In the genomic region with DNA sequence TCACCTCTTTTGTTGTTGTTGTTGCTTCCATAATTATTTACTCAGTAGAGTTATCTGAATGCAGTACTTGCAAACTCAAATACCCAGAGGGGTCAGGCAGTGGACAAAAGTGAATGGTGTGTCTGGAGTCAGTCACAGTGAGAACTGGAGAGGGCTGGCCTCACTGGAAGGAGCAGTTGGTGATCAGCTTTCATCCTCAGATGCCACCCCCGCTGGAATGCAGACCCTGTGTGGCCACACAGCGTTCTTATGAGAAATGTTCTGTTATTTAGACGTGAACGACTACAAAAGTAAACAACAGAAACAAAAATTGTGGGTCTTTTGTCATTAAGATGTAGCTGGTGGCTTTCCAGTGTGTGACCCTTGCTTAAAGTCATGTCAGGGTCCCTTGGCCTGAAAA, we compare ENCODE assay signal across 24 cellular contexts. TPM values are rescaled to one million over a fixed set of nuclear protein-coding genes. Genes with fewer than 3 reads are reported as not detected.
"Had no signal": no experiment of that assay in that cellular context is flagged by ENCODE, and none has a peak within 500 bp of the region (broad histone marks: within the 10 kb centered on the region; RNA-seq: fewer than 3 reads in every experiment).

No MANE protein-coding gene starts in this region.

- DNase-seq: cortex of kidney; head of caudate nucleus; kidney; naive B cell; nucleus accumbens; posterior cingulate gyrus; psoas muscle; right cardiac atrium; spleen; stimulated activated CD4-positive, alpha-beta T cell treated with anti-CD3 and anti-CD28 coated beads, Interleukin-4, amount 100 ng/mL, for 4 hours; stimulated activated naive CD8-positive, alpha-beta T cell treated with anti-CD3 and anti-CD28 coated beads, Interleukin-15, Interleukin-2, amounts not matched to agents 100 U/mL and 50 U/mL, for 24 hours; substantia nigra; transverse colon; upper lobe of right lung; uterus had no signal

- H3K4me1 ChIP-seq: psoas muscle, spleen, transverse colon, upper lobe of right lung, uterus had no signal

- H3K4me3 ChIP-seq: lung, psoas muscle, skin epidermis, spleen, transverse colon, upper lobe of right lung, uterus had no signal

- H3K36me3 ChIP-seq: spleen, transverse colon, upper lobe of right lung, uterus had no signal

- H3K27ac ChIP-seq: psoas muscle, skin epidermis, spleen, transverse colon, upper lobe of right lung, uterus had no signal

- H3K9me3 ChIP-seq: psoas muscle, spleen, transverse colon, upper lobe of right lung, uterus had no signal

- H3K27me3 ChIP-seq: spleen, transverse colon, upper lobe of right lung, uterus had no signal

- ATAC-seq: left lobe of liver; natural killer cell treated with Interleukin-12 subunit alpha and Interleukin-12 subunit beta and Interleukin-15 and Interleukin-18, amount 100 ng/mL, for 72 hours; psoas muscle; right cardiac atrium; stimulated activated memory B cell treated with anti-CD40 and anti-IgM and Interleukin-4, amounts not matched to agents 10 μg/mL and 1 μg/mL and 100 μg/mL, for 72 hours; stimulated activated naive CD8-positive, alpha-beta T cell treated with anti-CD3 and anti-CD28 coated beads, Interleukin-15, Interleukin-2, amounts not matched to agents 100 U/mL and 50 U/mL, for 24 hours; upper lobe of right lung had no signal

RNA-seq across cellular contexts. Expression of a gene that starts 39.1 kb away (rescaled TPM):
- total RNA-seq: dermis microvascular lymphatic vessel endothelial cell, glomerular endothelial cell, mononuclear cell, psoas muscle, renal cortical epithelial cell had no signal
